ENCODE assay signal across 8 cellular contexts in genomic region chr18:23587220-23587642, GRCh38. TPM values are rescaled to one million over a fixed set of nuclear protein-coding genes. Genes with fewer than 3 reads are reported as not detected.
DNase-seq lines count a peak whose midpoint lies in the region; ATAC-seq and TF ChIP-seq lines count a peak whose summit lies in the region.

No MANE protein-coding gene starts in this region.

- peak overlapping the region; percentile 95 for H3K4me3 Mint-ChIP-seq in T-helper 2 cell treated with Interferon-gamma antibody and Interleukin-4, amounts not matched to agents 5 μg/mL and 100 μg/mL, for 36 hours
- H3K4me3 Mint-ChIP-seq in activated B cell treated with CpG ODN at 0.5 μM for 24 hours (peak overlapping the region; percentile 91), immature natural killer cell (peak overlapping the region; percentile 94 to 100 (median 96))

- peak overlapping the region; percentile 100 for H3K27ac ChIP-seq in subcutaneous abdominal adipose tissue (ENCODE audit: low read depth, low read length)

- CTCF ChIA-PET in activated B cell treated with CpG ODN at 0.5 μM for 24 hours (lab: Charles Lee): interaction anchor here (2.5 to 4.4 kb wide), 2 partner anchors 71 to 89 kb away, joined by 8 to 32 read pairs; no protein-coding TSS in a partner anchor

- peaks cover 0 to 2% (median 0%) of the 10 kb centered on the region in 5 donors for H3K36me3 ChIP-seq in subcutaneous abdominal adipose tissue (ENCODE audit: control insufficient read depth in 5 of 5, insufficient read depth in 5 of 5, low read length in 5 of 5)

- peaks cover 8% of the 10 kb centered on the region for H3K36me3 Mint-ChIP-seq in T-helper 2 cell treated with Interferon-gamma antibody and Interleukin-4, amounts not matched to agents 5 μg/mL and 100 μg/mL, for 36 hours (ENCODE audit: low read depth)
- H3K36me3 Mint-ChIP-seq in activated B cell treated with CpG ODN at 0.5 μM for 24 hours (ENCODE audit: low read depth): peaks cover 6% of the 10 kb centered on the region
- H3K36me3 Mint-ChIP-seq in immature natural killer cell: peaks cover 4 to 6% (median 4%) of the 10 kb centered on the region in 3 donors

- H3K27me3 ChIP-seq in subcutaneous abdominal adipose tissue (ENCODE audit: control insufficient read depth in 5 of 5, insufficient read depth in 4 of 5, low read length in 5 of 5): no peaks in the 10 kb centered on the region

- intact Hi-C loops in activated B cell treated with CpG ODN at 0.5 μM for 24 hours (cut with micrococcal nuclease): loop anchor here (1.0 to 5.0 kb wide), 5 partner anchors 88 to 788 kb away; partner anchors contain the start of gene RIOK3

- peaks cover 33% of the 10 kb centered on the region for H3K4me1 Mint-ChIP-seq in T-helper 2 cell treated with Interferon-gamma antibody and Interleukin-4, amounts not matched to agents 5 μg/mL and 100 μg/mL, for 36 hours (ENCODE audit: low read depth)
- H3K4me1 Mint-ChIP-seq in activated B cell treated with CpG ODN at 0.5 μM for 24 hours: peaks cover 31% of the 10 kb centered on the region
- H3K4me1 Mint-ChIP-seq in immature natural killer cell: peaks cover 39 to 42% of the 10 kb centered on the region in 2 donors

- no peak for TF ChIP-seq CTCF in activated B cell treated with CpG ODN at 0.5 μM for 24 hours (IDR thresholded peaks at IDR 0.05)

- no peaks in the 10 kb centered on the region for H3K9me3 ChIP-seq in subcutaneous abdominal adipose tissue (ENCODE audit: control insufficient read depth in 5 of 5, low read length in 5 of 5)

- peak overlapping the region; percentile 77 for H3K27ac Mint-ChIP-seq in T-helper 2 cell treated with Interferon-gamma antibody and Interleukin-4, amounts not matched to agents 5 μg/mL and 100 μg/mL, for 36 hours
- H3K27ac Mint-ChIP-seq in activated B cell treated with CpG ODN at 0.5 μM for 24 hours (peak overlapping the region; percentile 95), immature natural killer cell (peak overlapping the region; percentile 80 to 98 (median 88))

- H3K4me1 ChIP-seq in subcutaneous abdominal adipose tissue (ENCODE audit: control insufficient read depth in 5 of 5, insufficient read depth in 5 of 5, low read length in 5 of 5): peaks cover 7 to 43% (median 32%) of the 10 kb centered on the region in 5 donors

- no peaks in the 10 kb centered on the region for H3K9me3 Mint-ChIP-seq in T-helper 2 cell treated with Interferon-gamma antibody and Interleukin-4, amounts not matched to agents 5 μg/mL and 100 μg/mL, for 36 hours
- no peaks in the 10 kb centered on the region for H3K9me3 Mint-ChIP-seq in activated B cell treated with CpG ODN at 0.5 μM for 24 hours
- no peaks in the 10 kb centered on the region for H3K9me3 Mint-ChIP-seq in immature natural killer cell

- peaks cover 5% of the 10 kb centered on the region for H3K27me3 Mint-ChIP-seq in T-helper 2 cell treated with Interferon-gamma antibody and Interleukin-4, amounts not matched to agents 5 μg/mL and 100 μg/mL, for 36 hours (ENCODE audit: low read depth)
- H3K27me3 Mint-ChIP-seq in activated B cell treated with CpG ODN at 0.5 μM for 24 hours: no peaks in the 10 kb centered on the region
- H3K27me3 Mint-ChIP-seq in immature natural killer cell (ENCODE audit: low read depth in 3 of 3): peaks cover 7 to 21% (median 19%) of the 10 kb centered on the region in 3 donors

- peak overlapping the region in 4 of 5 donors; percentile 19 to 91 (median 76) for H3K4me3 ChIP-seq in subcutaneous abdominal adipose tissue (ENCODE audit: low read depth in 1 of 5, low read length in 5 of 5)

- no peak for ATAC-seq in activated B cell treated with CpG ODN at 0.5 μM for 24 hours (ENCODE audit: low read depth)
- no peak for ATAC-seq in HG03565 (IDR thresholded peaks at IDR 0.05; ENCODE audit: unreplicated experiment)

- no peak for DNase-seq in T-helper 2 cell treated with Interferon-gamma antibody and Interleukin-4, amounts not matched to agents 5 μg/mL and 100 μg/mL, for 36 hours (ENCODE audit: low spot score)
- DNase-seq in T-helper 2 cell: no peak
- DNase-seq in activated B cell treated with CpG ODN at 0.5 μM for 24 hours: no peak
- no peak for DNase-seq in immature natural killer cell
- DNase-seq in UCSD-AML1 (lab: John Stamatoyannopoulos, UW; ENCODE audit: unreplicated experiment): no peak
- no peak for DNase-seq in A172 (ENCODE audit: low spot score)

- POLR2A ChIA-PET in activated B cell treated with CpG ODN at 0.5 μM for 24 hours (lab: Charles Lee): interaction anchor here (1.3 to 2.9 kb wide), 2 partner anchors 24 to 71 kb away, joined by 3 to 12 read pairs; no protein-coding TSS in a partner anchor

- peak overlapping the region in 2 of 5 donors; percentile 9 to 53 for H3K9ac ChIP-seq in subcutaneous abdominal adipose tissue (ENCODE audit: low read length in 5 of 5)

RNA-seq across cellular contexts. Expression of gene NPC1, which starts 0.9 kb away (rescaled TPM):
- 31.9 and 36.5 TPM in 2 replicates for total RNA-seq in activated B cell treated with CpG ODN at 0.5 μM for 24 hours
- 10 to 100 TPM; 25.1 to 83.2 (median 47.2) TPM for polyA plus RNA-seq in immature natural killer cell
- total RNA-seq in A172 (2014; rRNA removed; shearing (Covaris generic)): 58.5 and 128 TPM in 2 replicates
